29 cellular contexts compared by ENCODE assay signal in genomic region chr5:87807783-87808182, GRCh38.
"Had no signal": no experiment of that assay in that cellular context is flagged by ENCODE, and none has a peak within 500 bp of the region (broad histone marks: within the 10 kb centered on the region; RNA-seq: fewer than 3 reads in every experiment).

No MANE protein-coding gene starts in this region.

- H3K4me1 Mint-ChIP-seq: endodermal cell; naive thymus-derived CD4-positive, alpha-beta T cell; nephron progenitor cell; stimulated activated naive CD8-positive, alpha-beta T cell treated with anti-CD3 and anti-CD28 coated beads, Interleukin-15, amount 100 ng/mL, for 72 hours had no signal

- ATAC-seq: esophagus mucosa; heart right ventricle; left cardiac atrium; left lung; naive thymus-derived CD4-positive, alpha-beta T cell; sciatic nerve; stimulated activated naive CD8-positive, alpha-beta T cell treated with anti-CD3 and anti-CD28 coated beads, Interleukin-15, amount 100 ng/mL, for 72 hours had no signal

- H3K36me3 Mint-ChIP-seq: naive thymus-derived CD4-positive, alpha-beta T cell had no signal

- H3K9me3 Mint-ChIP-seq: endodermal cell; nephron progenitor cell; stimulated activated naive CD8-positive, alpha-beta T cell treated with anti-CD3 and anti-CD28 coated beads, Interleukin-15, amount 100 ng/mL, for 72 hours had no signal

- H3K4me3 Mint-ChIP-seq: endodermal cell; naive thymus-derived CD4-positive, alpha-beta T cell; nephron progenitor cell; stimulated activated naive CD8-positive, alpha-beta T cell treated with anti-CD3 and anti-CD28 coated beads, Interleukin-15, amount 100 ng/mL, for 72 hours had no signal

- FAIRE-seq: islet of Langerhans had no signal

- H3K4me1 ChIP-seq: heart right ventricle, left lung, prostate gland, right atrium auricular region, suprapubic skin, vagina had no signal

- H3K27me3 Mint-ChIP-seq: stimulated activated naive CD8-positive, alpha-beta T cell treated with anti-CD3 and anti-CD28 coated beads, Interleukin-15, amount 100 ng/mL, for 72 hours had no signal

- H3K27me3 ChIP-seq: dorsolateral prefrontal cortex, left lung, right atrium auricular region, suprapubic skin, vagina had no signal

- DNase-seq: dorsolateral prefrontal cortex; effector CD8-positive, alpha-beta T cell; endodermal cell; foreskin fibroblast; glutamatergic neuron; heart right ventricle; hippocampal formation; left cardiac atrium; left lung; mesendoderm; midbrain; naive thymus-derived CD4-positive, alpha-beta T cell; nephron progenitor cell; nucleus accumbens; stimulated activated CD4-positive, alpha-beta T cell treated with anti-CD3 and anti-CD28 coated beads, Interleukin-12 subunit alpha, Interleukin-12 subunit beta, amount 100 ng/mL, for 4 hours; stimulated activated CD4-positive, alpha-beta T cell treated with anti-CD3 and anti-CD28 coated beads, Interleukin-1b, Interleukin-23, amount 100 ng/mL, for 48 hours; stimulated activated CD4-positive, alpha-beta T cell treated with anti-CD3 and anti-CD28 coated beads, Interleukin-4, amount 100 ng/mL, for 1 hour; stimulated activated CD8-positive, alpha-beta memory T cell treated with anti-CD3 and anti-CD28 coated beads, Interleukin-4, amount 100 ng/mL, for 48 hours; stimulated activated naive CD4-positive, alpha-beta T cell; stimulated activated naive CD8-positive, alpha-beta T cell treated with anti-CD3 and anti-CD28 coated beads, Interleukin-15, amount 100 ng/mL, for 72 hours; trophoblast cell had no signal

- H3K27ac Mint-ChIP-seq: endodermal cell; naive thymus-derived CD4-positive, alpha-beta T cell; nephron progenitor cell; stimulated activated naive CD8-positive, alpha-beta T cell treated with anti-CD3 and anti-CD28 coated beads, Interleukin-15, amount 100 ng/mL, for 72 hours had no signal

- H3K27ac ChIP-seq: dorsolateral prefrontal cortex, epithelial cell of prostate, heart right ventricle, left lung, prostate gland, right atrium auricular region, suprapubic skin, vagina had no signal
